In genomic region chr20:45318386-45318939, GRCh38 we compare ENCODE assay signal across 35 cellular contexts. TPM values are rescaled to one million over a fixed set of nuclear protein-coding genes. Genes with fewer than 3 reads are reported as not detected.
DNase-seq lines count a peak whose midpoint lies in the region; ATAC-seq and TF ChIP-seq lines count a peak whose summit lies in the region.
"Had no signal": no experiment of that assay in that cellular context is flagged by ENCODE, and none has a peak within 500 bp of the region (broad histone marks: within the 10 kb centered on the region; RNA-seq: fewer than 3 reads in every experiment).

No MANE protein-coding gene starts in this region.

- H3K36me3 Mint-ChIP-seq in activated CD8-positive, alpha-beta memory T cell treated with anti-CD3 and anti-CD28 coated beads, Interleukin-2, amount 10 ng/mL, durations not matched to agents 7 days and 5 days, result no peaks in the 10 kb centered on the region
- no peaks in the 10 kb centered on the region for H3K36me3 Mint-ChIP-seq in activated CD8-positive, alpha-beta T cell treated with anti-CD3 and anti-CD28 coated beads for 36 hours (ENCODE audit: low read depth)

- TF ChIP-seq CTCF in HEK293 (tag by site-specific recombination; IDR thresholded peaks at IDR 0.05), result no peak
- TF ChIP-seq CTCF in activated CD8-positive, alpha-beta T cell treated with anti-CD3 and anti-CD28 coated beads for 36 hours (IDR thresholded peaks at IDR 0.05), result no peak
- TF ChIP-seq CTCF in osteoblast (IDR thresholded peaks at IDR 0.05; ENCODE audit: extremely low read depth, low read depth, low read length), result no peak
- no peak for TF ChIP-seq CTCF in lower leg skin (IDR thresholded peaks at IDR 0.05)

- H3K4me3 Mint-ChIP-seq in activated CD8-positive, alpha-beta memory T cell treated with anti-CD3 and anti-CD28 coated beads, Interleukin-2, amount 10 ng/mL, durations not matched to agents 7 days and 5 days, result no peak overlapping the region
- H3K4me3 Mint-ChIP-seq in activated CD8-positive, alpha-beta T cell treated with anti-CD3 and anti-CD28 coated beads for 36 hours, result peak overlapping the region; percentile 33

- peaks cover 46% of the 10 kb centered on the region for H3K4me1 Mint-ChIP-seq in activated CD8-positive, alpha-beta memory T cell treated with anti-CD3 and anti-CD28 coated beads, Interleukin-2, amount 10 ng/mL, durations not matched to agents 7 days and 5 days
- peaks cover 33% of the 10 kb centered on the region for H3K4me1 Mint-ChIP-seq in activated CD8-positive, alpha-beta T cell treated with anti-CD3 and anti-CD28 coated beads for 36 hours (ENCODE audit: low read depth)

- no peak overlapping the region for H3K4me3 ChIP-seq in HEK293 (ENCODE audit: low read depth, low read length)
- H3K4me3 ChIP-seq in osteoblast (ENCODE audit: insufficient read depth, low read length), result no peak overlapping the region
- no peak overlapping the region for H3K4me3 ChIP-seq in lower leg skin (ENCODE audit: low read depth, poor library complexity, severe bottlenecking)
- H3K4me3 ChIP-seq: A549, esophagus squamous epithelium, GM23248, hepatocyte, skin epidermis, testis, vagina had no signal

- H3K36me3 ChIP-seq in HEK293 (ENCODE audit: control insufficient read depth in 2 of 2, insufficient read depth in 1 of 2, low read length in 2 of 2), result no peaks in the 10 kb centered on the region
- no peaks in the 10 kb centered on the region for H3K36me3 ChIP-seq in osteoblast (ENCODE audit: insufficient read depth, low read length)
- H3K36me3 ChIP-seq: esophagus squamous epithelium, vagina had no signal

- peaks cover 24% of the 10 kb centered on the region for H3K27me3 Mint-ChIP-seq in activated CD8-positive, alpha-beta memory T cell treated with anti-CD3 and anti-CD28 coated beads, Interleukin-2, amount 10 ng/mL, durations not matched to agents 7 days and 5 days
- peaks cover 21% of the 10 kb centered on the region for H3K27me3 Mint-ChIP-seq in activated CD8-positive, alpha-beta T cell treated with anti-CD3 and anti-CD28 coated beads for 36 hours

- H3K27me3 ChIP-seq in osteoblast (ENCODE audit: insufficient read depth, low read length), result peaks cover 9% of the 10 kb centered on the region
- H3K27me3 ChIP-seq: hepatocyte, testis, vagina had no signal

- POLR2A ChIA-PET in HEK293 (lab: Yijun Ruan, JAX), result interaction anchor here (1.0 to 1.2 kb wide), 2 partner anchors 24 to 44 kb away, joined by 3 to 12 read pairs; partner anchors contain the start of gene SYS1
- POLR2A ChIA-PET in activated CD8-positive, alpha-beta T cell treated with anti-CD3 and anti-CD28 coated beads for 36 hours (lab: Charles Lee), result interaction anchor here (0.9 to 1.5 kb wide), 3 partner anchors 29 to 119 kb away, joined by 3 read pairs; partner anchors contain the start of gene SYS1

- no peaks in the 10 kb centered on the region for H3K9me3 Mint-ChIP-seq in activated CD8-positive, alpha-beta memory T cell treated with anti-CD3 and anti-CD28 coated beads, Interleukin-2, amount 10 ng/mL, durations not matched to agents 7 days and 5 days (ENCODE audit: low read depth)
- H3K9me3 Mint-ChIP-seq in activated CD8-positive, alpha-beta T cell treated with anti-CD3 and anti-CD28 coated beads for 36 hours, result no peaks in the 10 kb centered on the region
- H3K9me3 Mint-ChIP-seq: activated B cell treated with CpG ODN at 0.5 μM for 24 hours had no signal

- 77 to 82% methylated on average over 7 of the region's 7 CpGs for WGBS in lower leg skin, 2 donors

- 0 out of 2 replicates have a peak overlapping the region, but pooled peaks have one; percentile 2 for H3K27ac ChIP-seq in HEK293 (ENCODE audit: extremely low read depth, low read depth, low read length)
- no peak overlapping the region for H3K27ac ChIP-seq in osteoblast (ENCODE audit: low read depth, low read length)
- H3K27ac ChIP-seq: A549, esophagus squamous epithelium, GM23248, hepatocyte, KMS-11, skin epidermis, testis, vagina had no signal

- H4K20me1 ChIP-seq in osteoblast (ENCODE audit: insufficient read depth, low read length), result peaks cover 3% of the 10 kb centered on the region

- no peak for ATAC-seq in activated CD8-positive, alpha-beta memory T cell treated with anti-CD3 and anti-CD28 coated beads, Interleukin-2, amount 10 ng/mL, durations not matched to agents 7 days and 5 days
- no peak for ATAC-seq in activated CD8-positive, alpha-beta T cell treated with anti-CD3 and anti-CD28 coated beads for 36 hours

- peak overlapping the region; percentile 73 for H3K27ac Mint-ChIP-seq in activated CD8-positive, alpha-beta memory T cell treated with anti-CD3 and anti-CD28 coated beads, Interleukin-2, amount 10 ng/mL, durations not matched to agents 7 days and 5 days
- peak overlapping the region; percentile 85 for H3K27ac Mint-ChIP-seq in activated CD8-positive, alpha-beta T cell treated with anti-CD3 and anti-CD28 coated beads for 36 hours

- no peak for DNase-seq in activated CD8-positive, alpha-beta memory T cell treated with anti-CD3 and anti-CD28 coated beads, Interleukin-2, amount 10 ng/mL, durations not matched to agents 7 days and 5 days
- no peak for DNase-seq in activated CD8-positive, alpha-beta memory T cell treated with anti-CD3 and anti-CD28 coated beads for 24 hours
- DNase-seq in activated CD8-positive, alpha-beta T cell treated with anti-CD3 and anti-CD28 coated beads for 36 hours, result peak; percentile 44
- peak; percentile 47 for DNase-seq in osteoblast (ENCODE audit: insufficient read length, low spot score, missing footprints)
- no peak for DNase-seq in lower leg skin (ENCODE audit: low spot score in 2 of 2)
- DNase-seq in Kasumi-1 (lab: John Stamatoyannopoulos, UW), result no peak
- no peak for DNase-seq in NCI-H2196 (lab: John Stamatoyannopoulos, UW; ENCODE audit: unreplicated experiment)
- DNase-seq: activated B cell treated with CpG ODN at 0.5 μM for 24 hours; activated effector memory CD4-positive, alpha-beta T cell treated with anti-CD3 and anti-CD28 coated beads, Interleukin-2, amount 50 U/mL, for 16 hours; C1 segment of cervical spinal cord; Caco-2; cortex of kidney; DMS79 treated with DMSO at 0.1 percent for 48 hours; esophagus squamous epithelium; GM23248; mesenchymal stem cell; NCI-H1694 treated with DMSO at 0.1 percent for 48 hours; NCI-H2171 treated with DMSO at 0.1 percent for 48 hours; NCI-H526; RPMI8226; SK-N-SH; stimulated activated CD4-positive, alpha-beta T cell treated with anti-CD3 and anti-CD28 coated beads, Interleukin-1b, Interleukin-23, amount 100 ng/mL, for 48 hours; T-helper 9 cell; testis had no signal

- intact Hi-C loops in activated CD8-positive, alpha-beta T cell treated with anti-CD3 and anti-CD28 coated beads for 36 hours (cut with micrococcal nuclease), result loop anchor here (2.0 kb wide), 1 partner anchor 118 kb away; no protein-coding TSS in a partner anchor
- intact Hi-C loops in lower leg skin (cut with DNase I; ENCODE audit: low total_unique reads), result loop anchor here (10.0 kb wide), 1 partner anchor 446 kb away; no protein-coding TSS in a partner anchor

- no peak overlapping the region for H2AFZ ChIP-seq in osteoblast (ENCODE audit: low read length)
- H2AFZ ChIP-seq: GM23248, hepatocyte had no signal

- no peaks in the 10 kb centered on the region for H3K9me3 ChIP-seq in HEK293 (ENCODE audit: control insufficient read depth, insufficient read depth, low read depth, low read length)
- H3K9me3 ChIP-seq in osteoblast (ENCODE audit: low read depth, low read length), result no peaks in the 10 kb centered on the region
- H3K9me3 ChIP-seq: A549, Caco-2, esophagus squamous epithelium, SK-N-SH, testis, vagina had no signal

- no peak overlapping the region for H3K4me2 ChIP-seq in osteoblast (ENCODE audit: insufficient read depth, low read length)
- H3K4me2 ChIP-seq: A549, hepatocyte, KMS-11, SK-N-SH had no signal

- no peaks in the 10 kb centered on the region for H3K79me2 ChIP-seq in osteoblast (ENCODE audit: insufficient read depth, low read length)
- H3K79me2 ChIP-seq: hepatocyte had no signal

- TF ChIP-seq POLR2A in lower leg skin (IDR thresholded peaks at IDR 0.05), result no peak

- no peaks in the 10 kb centered on the region; the same call in 1 of the 2 replicates for H3K4me1 ChIP-seq in HEK293 (ENCODE audit: control insufficient read depth, insufficient read depth, low read length)
- H3K4me1 ChIP-seq in osteoblast (ENCODE audit: insufficient read depth, low read length), result no peaks in the 10 kb centered on the region
- H3K4me1 ChIP-seq: A549, Caco-2, testis had no signal

- CTCF ChIA-PET in activated CD8-positive, alpha-beta memory T cell treated with anti-CD3 and anti-CD28 coated beads, Interleukin-2, amount 10 ng/mL, durations not matched to agents 7 days and 5 days (lab: Charles Lee), result interaction anchor here (0.7 to 7.8 kb wide), 32 partner anchors 11 to 516 kb away, joined by 3 to 120 read pairs (median 4); partner anchors contain the start of genes MATN4, SDC4, SNX21 and SYS1
- CTCF ChIA-PET in HEK293 (lab: Yijun Ruan, JAX), result interaction anchor here (0.7 to 6.3 kb wide), 26 partner anchors 13 to 460 kb away, joined by 3 to 53 read pairs (median 4); partner anchors contain the start of gene SYS1
- CTCF ChIA-PET in activated CD8-positive, alpha-beta T cell treated with anti-CD3 and anti-CD28 coated beads for 36 hours (lab: Charles Lee), result interaction anchor here (0.9 to 8.4 kb wide), 29 partner anchors 9 to 453 kb away, joined by 3 to 79 read pairs (median 6); partner anchors contain the start of genes KCNS1, RBPJL and SYS1

RNA-seq across cellular contexts. Expression of gene MATN4, which starts 10.4 kb away (rescaled TPM):
- total RNA-seq in activated CD8-positive, alpha-beta memory T cell treated with anti-CD3 and anti-CD28 coated beads, Interleukin-2, amount 10 ng/mL, durations not matched to agents 7 days and 5 days, result 1 to 10 TPM in 1 of 2 experiments, under 1 TPM in 1; 0.64 to 2.2 TPM
- total RNA-seq in activated CD8-positive, alpha-beta T cell treated with anti-CD3 and anti-CD28 coated beads for 36 hours, result 1 to 10 TPM in 1 of 2 experiments, under 1 TPM in 1; 0.74 to 1.2 TPM
- under 0.01 TPM in 1 of 2 replicates, not detected in the other for total RNA-seq in osteoblast
- total RNA-seq in lower leg skin, result 1 to 10 TPM in 2 of 4 donors, under 1 TPM in 2; 0.61 to 4.5 (median 1.8) TPM
- total RNA-seq: activated B cell treated with CpG ODN at 0.5 μM for 24 hours, Caco-2, cardiac septum, GM23248, myocyte, renal cortical epithelial cell, vagina had no signal

RNA-seq across cellular contexts. Expression of gene RBPJL, which starts 11.8 kb away (rescaled TPM):
- not detected for total RNA-seq in activated CD8-positive, alpha-beta memory T cell treated with anti-CD3 and anti-CD28 coated beads, Interleukin-2, amount 10 ng/mL, durations not matched to agents 7 days and 5 days
- not detected for total RNA-seq in activated CD8-positive, alpha-beta T cell treated with anti-CD3 and anti-CD28 coated beads for 36 hours
- total RNA-seq in osteoblast (not detected in 2 replicates), lower leg skin (not detected)
- total RNA-seq: activated B cell treated with CpG ODN at 0.5 μM for 24 hours, aorta, Caco-2, cardiac septum, esophagus squamous epithelium, frontal cortex, GM23248, hepatocyte, myocyte, renal cortical epithelial cell, vagina had no signal

RNA-seq across cellular contexts. Expression of gene SDC4, which starts 29.8 kb away (rescaled TPM):
- total RNA-seq in activated CD8-positive, alpha-beta memory T cell treated with anti-CD3 and anti-CD28 coated beads, Interleukin-2, amount 10 ng/mL, durations not matched to agents 7 days and 5 days, result 10 to 100 TPM; 15.0 to 50.7 TPM
- total RNA-seq in activated CD8-positive, alpha-beta T cell treated with anti-CD3 and anti-CD28 coated beads for 36 hours, result 10 to 100 TPM; 21.1 to 22.0 TPM
- total RNA-seq in osteoblast (182 and 267 TPM in 2 replicates), lower leg skin (100 to 1,000 TPM; 226 to 317 (median 278) TPM)
- total RNA-seq: activated B cell treated with CpG ODN at 0.5 μM for 24 hours had no signal

RNA-seq across cellular contexts. Expression of gene SYS1, which starts 44.5 kb away (rescaled TPM):
- 10 to 100 TPM; 19.6 to 24.9 TPM for total RNA-seq in activated CD8-positive, alpha-beta memory T cell treated with anti-CD3 and anti-CD28 coated beads, Interleukin-2, amount 10 ng/mL, durations not matched to agents 7 days and 5 days
- total RNA-seq in activated CD8-positive, alpha-beta T cell treated with anti-CD3 and anti-CD28 coated beads for 36 hours, result 10 to 100 TPM; 19.6 to 20.7 TPM
- 26.5 and 31.8 TPM in 2 replicates for total RNA-seq in osteoblast
- total RNA-seq in lower leg skin, result 10 to 100 TPM; 27.3 to 46.6 (median 36.0) TPM

RNA-seq across cellular contexts. Expression of gene TP53TG5, which starts 59.7 kb away (rescaled TPM):
- total RNA-seq in activated CD8-positive, alpha-beta memory T cell treated with anti-CD3 and anti-CD28 coated beads, Interleukin-2, amount 10 ng/mL, durations not matched to agents 7 days and 5 days, result under 1 TPM in 1 of 2 experiments, not detected in 1; 0.15 TPM
- under 1 TPM in 1 of 2 experiments, not detected in 1; 0.29 TPM for total RNA-seq in activated CD8-positive, alpha-beta T cell treated with anti-CD3 and anti-CD28 coated beads for 36 hours
- total RNA-seq in osteoblast, result not detected in 2 replicates
- total RNA-seq in lower leg skin, result not detected
- total RNA-seq: activated B cell treated with CpG ODN at 0.5 μM for 24 hours, Caco-2, esophagus squamous epithelium, frontal cortex, GM23248, hepatocyte, myocyte, renal cortical epithelial cell, vagina had no signal

Comparison
In these comparisons a context has a peak if more than half of its experiments do, and no peak if none do; other contexts are left out.
1. DNase-seq: peak in activated CD8-positive, alpha-beta T cell treated with anti-CD3 and anti-CD28 coated beads for 36 hours (single experiment) and osteoblast (single experiment); none in activated CD8-positive, alpha-beta memory T cell treated with anti-CD3 and anti-CD28 coated beads, Interleukin-2, amount 10 ng/mL, durations not matched to agents 7 days and 5 days (single experiment), activated CD8-positive, alpha-beta memory T cell treated with anti-CD3 and anti-CD28 coated beads for 24 hours (single experiment), lower leg skin (0 of 2), Kasumi-1 (0 of 2) and NCI-H2196 (single experiment).